9 cellular contexts compared by ENCODE assay signal in the genomic region with DNA sequence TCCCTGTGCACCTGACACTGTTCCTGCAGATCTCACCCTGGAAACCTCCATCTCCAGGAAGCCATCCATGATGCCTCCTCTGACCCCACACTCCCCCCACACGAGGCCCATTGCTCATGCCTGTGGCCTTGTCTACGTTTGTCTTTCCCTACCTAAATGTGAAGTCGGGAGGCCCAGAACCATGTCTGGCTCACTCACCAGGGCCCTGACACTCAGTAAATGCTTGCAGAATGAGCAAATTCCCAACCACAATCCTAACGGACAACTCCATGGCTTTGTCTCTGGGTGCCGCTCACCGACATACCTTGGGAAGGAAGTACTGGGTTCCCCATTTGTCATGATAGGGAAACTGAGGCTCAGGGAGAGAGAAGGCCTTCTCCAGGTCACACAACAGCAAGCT. TPM values are rescaled to one million over a fixed set of nuclear protein-coding genes. Genes with fewer than 3 reads are reported as not detected.
A peak's percentile ranks its signal among the peaks of the same experiment; 100 is the strongest.
DNase-seq lines count a peak whose midpoint lies in the region; ATAC-seq and TF ChIP-seq lines count a peak whose summit lies in the region.
"Had no signal": no experiment of that assay in that cellular context is flagged by ENCODE, and none has a peak within 500 bp of the region (broad histone marks: within the 10 kb centered on the region; RNA-seq: fewer than 3 reads in every experiment).

No MANE protein-coding gene starts in this region.

- ATAC-seq in CD4-positive, alpha-beta T cell (ENCODE audit: poor library complexity) = no peak
- no peak for ATAC-seq in HG03108 (IDR thresholded peaks at IDR 0.05; ENCODE audit: unreplicated experiment)
- ATAC-seq in GM19463 (IDR thresholded peaks at IDR 0.05; ENCODE audit: unreplicated experiment) = no peak
- ATAC-seq: body of pancreas had no signal

- no peak for TF ChIP-seq CTCF in CD4-positive, alpha-beta T cell (IDR thresholded peaks at IDR 0.05)
- TF ChIP-seq CTCF in OCI-LY1 (IDR thresholded peaks at IDR 0.05; ENCODE audit: low read length) (no peak), neutrophil (IDR thresholded peaks at IDR 0.05) (no peak)

- H3F3A ChIP-seq in OCI-LY1 (ENCODE audit: insufficient read depth, low read length) = no peaks in the 10 kb centered on the region

- H3K4me1 ChIP-seq in OCI-LY1 (ENCODE audit: insufficient read depth, low read length, severe bottlenecking) (peaks cover 24% of the 10 kb centered on the region), neutrophil (ENCODE audit: control insufficient read depth in 1 of 2, insufficient read depth in 1 of 2, low read depth in 1 of 2, low read length in 1 of 2) (peaks cover 17 to 18% of the 10 kb centered on the region in 2 experiments)

- peak overlapping the region; percentile 99 for H3K27ac Mint-ChIP-seq in CD4-positive, alpha-beta T cell

- H3K79me2 ChIP-seq in OCI-LY1 (ENCODE audit: insufficient read depth, low read length) = no peaks in the 10 kb centered on the region

- H3K27me3 Mint-ChIP-seq in CD4-positive, alpha-beta T cell = no peaks in the 10 kb centered on the region

- intact Hi-C loops in CD4-positive, alpha-beta T cell (cut with DNase I, micrococcal nuclease) = no loop called here

- peak overlapping the region; percentile 57 for H3K4me2 ChIP-seq in OCI-LY1 (ENCODE audit: low read length)

- peaks cover 65% of the 10 kb centered on the region for H3K36me3 Mint-ChIP-seq in CD4-positive, alpha-beta T cell (ENCODE audit: low read depth)

- peak overlapping the region; percentile 93 for H3K27ac ChIP-seq in CD4-positive, alpha-beta T cell (ENCODE audit: low read depth, low read length)
- H3K27ac ChIP-seq in OCI-LY1 (ENCODE audit: low read depth, low read length, poor library complexity, severe bottlenecking) = peak overlapping the region; percentile 77
- peak overlapping the region; percentile 67 for H3K27ac ChIP-seq in cingulate gyrus (ENCODE audit: low read depth, low read length)
- peak overlapping the region; percentile 83 for H3K27ac ChIP-seq in neutrophil

- no peak for DNase-seq in CD4-positive, alpha-beta T cell
- no peak for DNase-seq in NCI-H187 treated with DMSO at 0.1 percent for 48 hours (lab: John Stamatoyannopoulos, UW)
- DNase-seq in stimulated activated CD4-positive, alpha-beta T cell treated with anti-CD3 and anti-CD28 coated beads, Interleukin-4, amount 100 ng/mL, for 1 hour = no peak

- no peak overlapping the region for H2AFZ ChIP-seq in OCI-LY1 (ENCODE audit: low read length)

- no peaks in the 10 kb centered on the region for H3K9me3 ChIP-seq in CD4-positive, alpha-beta T cell (ENCODE audit: control insufficient read depth, low read length)
- H3K9me3 ChIP-seq in OCI-LY1 (ENCODE audit: low read length) = no peaks in the 10 kb centered on the region
- no peaks in the 10 kb centered on the region for H3K9me3 ChIP-seq in neutrophil
- H3K9me3 ChIP-seq: body of pancreas had no signal

- H3K4me3 ChIP-seq in OCI-LY1 (ENCODE audit: low read depth, low read length, poor library complexity, severe bottlenecking) = peak overlapping the region; percentile 35
- H3K4me3 ChIP-seq in neutrophil (ENCODE audit: low read depth in 1 of 2, low read length in 1 of 2) = peak overlapping the region in 1 of 2 experiments; percentile 29
- H3K4me3 ChIP-seq: body of pancreas had no signal

- POLR2A ChIA-PET in CD4-positive, alpha-beta T cell (lab: Charles Lee) = interaction anchor here (1.2 to 4.0 kb wide), 3 partner anchors 7 to 32 kb away, joined by 5 to 47 read pairs (median 7); a partner anchor contains a TSS

- H3K36me3 ChIP-seq in OCI-LY1 (ENCODE audit: insufficient read depth, low read length) = peaks cover 24% of the 10 kb centered on the region; the same call in 1 of the 2 replicates
- peaks cover 33% of the 10 kb centered on the region for H3K36me3 ChIP-seq in neutrophil

- no peaks in the 10 kb centered on the region for H3K9me2 ChIP-seq in OCI-LY1 (ENCODE audit: low read depth, low read length)

- H3K9ac ChIP-seq in OCI-LY1 (ENCODE audit: low read length) = peak overlapping the region; percentile 68

- H3K27me3 ChIP-seq in CD4-positive, alpha-beta T cell (ENCODE audit: control insufficient read depth, insufficient read depth, low read length) = no peaks in the 10 kb centered on the region
- H3K27me3 ChIP-seq in OCI-LY1 (ENCODE audit: insufficient read depth, low read length) (no peaks in the 10 kb centered on the region), neutrophil (no peaks in the 10 kb centered on the region)
- H3K27me3 ChIP-seq: body of pancreas had no signal

- no peaks in the 10 kb centered on the region for H3K9me3 Mint-ChIP-seq in CD4-positive, alpha-beta T cell

- H4K20me1 ChIP-seq in OCI-LY1 (ENCODE audit: insufficient read depth, low read length) = no peaks in the 10 kb centered on the region

- peaks cover 63% of the 10 kb centered on the region for H3K4me1 Mint-ChIP-seq in CD4-positive, alpha-beta T cell (ENCODE audit: low read depth)

- CTCF ChIA-PET in CD4-positive, alpha-beta T cell (lab: Charles Lee) = interaction anchor here (1.6 kb wide), 1 partner anchor 24 kb away, joined by 5 read pairs; no protein-coding TSS in a partner anchor

- H3K4me3 Mint-ChIP-seq in CD4-positive, alpha-beta T cell = peak overlapping the region; percentile 15

RNA-seq across cellular contexts. Expression of a gene that starts 7.3 kb away (rescaled TPM):
- total RNA-seq in CD4-positive, alpha-beta T cell = 10 to 100 TPM; 21.3 to 21.9 TPM

RNA-seq across cellular contexts. Expression of a gene that starts 33.3 kb away (rescaled TPM):
- 100 to 1,000 TPM; 115 to 140 TPM for total RNA-seq in CD4-positive, alpha-beta T cell

RNA-seq across cellular contexts. Expression of a gene that starts 44.4 kb away (rescaled TPM):
- 10 to 100 TPM; 40.7 to 43.9 TPM for total RNA-seq in CD4-positive, alpha-beta T cell
